Comparison of ENCODE assay signal across 1 cellular context in the genomic region with DNA sequence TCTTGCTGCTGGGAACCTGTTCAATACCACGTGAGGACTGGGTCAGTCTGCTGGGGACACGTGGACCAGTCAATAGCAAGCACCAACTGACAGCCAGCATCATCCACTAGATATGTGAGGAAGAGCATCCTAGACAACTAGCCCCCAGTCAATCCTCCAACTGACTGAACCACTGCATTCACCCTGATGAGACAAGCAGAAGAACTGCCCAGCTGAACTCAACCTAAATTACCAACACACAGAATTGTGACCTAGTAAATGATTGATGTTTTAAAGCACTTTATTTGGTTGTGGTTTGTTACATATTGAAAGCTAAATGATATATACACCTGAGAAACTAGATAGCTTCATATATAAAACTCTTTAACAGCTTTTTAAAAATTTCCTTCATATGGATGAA.
TF ChIP-seq lines count a peak whose summit lies in the region.

No MANE protein-coding gene starts in this region.

TF ChIP-seq in HepG2, 621 proteins besides CTCF, POLR2A, EP300 and RAD21:
- peak; percentile 100 for TF ChIP-seq ZNF331 (CRISPR knock-in tag; IDR thresholded peaks at IDR 0.05)
- TF ChIP-seq, protein P1, sequence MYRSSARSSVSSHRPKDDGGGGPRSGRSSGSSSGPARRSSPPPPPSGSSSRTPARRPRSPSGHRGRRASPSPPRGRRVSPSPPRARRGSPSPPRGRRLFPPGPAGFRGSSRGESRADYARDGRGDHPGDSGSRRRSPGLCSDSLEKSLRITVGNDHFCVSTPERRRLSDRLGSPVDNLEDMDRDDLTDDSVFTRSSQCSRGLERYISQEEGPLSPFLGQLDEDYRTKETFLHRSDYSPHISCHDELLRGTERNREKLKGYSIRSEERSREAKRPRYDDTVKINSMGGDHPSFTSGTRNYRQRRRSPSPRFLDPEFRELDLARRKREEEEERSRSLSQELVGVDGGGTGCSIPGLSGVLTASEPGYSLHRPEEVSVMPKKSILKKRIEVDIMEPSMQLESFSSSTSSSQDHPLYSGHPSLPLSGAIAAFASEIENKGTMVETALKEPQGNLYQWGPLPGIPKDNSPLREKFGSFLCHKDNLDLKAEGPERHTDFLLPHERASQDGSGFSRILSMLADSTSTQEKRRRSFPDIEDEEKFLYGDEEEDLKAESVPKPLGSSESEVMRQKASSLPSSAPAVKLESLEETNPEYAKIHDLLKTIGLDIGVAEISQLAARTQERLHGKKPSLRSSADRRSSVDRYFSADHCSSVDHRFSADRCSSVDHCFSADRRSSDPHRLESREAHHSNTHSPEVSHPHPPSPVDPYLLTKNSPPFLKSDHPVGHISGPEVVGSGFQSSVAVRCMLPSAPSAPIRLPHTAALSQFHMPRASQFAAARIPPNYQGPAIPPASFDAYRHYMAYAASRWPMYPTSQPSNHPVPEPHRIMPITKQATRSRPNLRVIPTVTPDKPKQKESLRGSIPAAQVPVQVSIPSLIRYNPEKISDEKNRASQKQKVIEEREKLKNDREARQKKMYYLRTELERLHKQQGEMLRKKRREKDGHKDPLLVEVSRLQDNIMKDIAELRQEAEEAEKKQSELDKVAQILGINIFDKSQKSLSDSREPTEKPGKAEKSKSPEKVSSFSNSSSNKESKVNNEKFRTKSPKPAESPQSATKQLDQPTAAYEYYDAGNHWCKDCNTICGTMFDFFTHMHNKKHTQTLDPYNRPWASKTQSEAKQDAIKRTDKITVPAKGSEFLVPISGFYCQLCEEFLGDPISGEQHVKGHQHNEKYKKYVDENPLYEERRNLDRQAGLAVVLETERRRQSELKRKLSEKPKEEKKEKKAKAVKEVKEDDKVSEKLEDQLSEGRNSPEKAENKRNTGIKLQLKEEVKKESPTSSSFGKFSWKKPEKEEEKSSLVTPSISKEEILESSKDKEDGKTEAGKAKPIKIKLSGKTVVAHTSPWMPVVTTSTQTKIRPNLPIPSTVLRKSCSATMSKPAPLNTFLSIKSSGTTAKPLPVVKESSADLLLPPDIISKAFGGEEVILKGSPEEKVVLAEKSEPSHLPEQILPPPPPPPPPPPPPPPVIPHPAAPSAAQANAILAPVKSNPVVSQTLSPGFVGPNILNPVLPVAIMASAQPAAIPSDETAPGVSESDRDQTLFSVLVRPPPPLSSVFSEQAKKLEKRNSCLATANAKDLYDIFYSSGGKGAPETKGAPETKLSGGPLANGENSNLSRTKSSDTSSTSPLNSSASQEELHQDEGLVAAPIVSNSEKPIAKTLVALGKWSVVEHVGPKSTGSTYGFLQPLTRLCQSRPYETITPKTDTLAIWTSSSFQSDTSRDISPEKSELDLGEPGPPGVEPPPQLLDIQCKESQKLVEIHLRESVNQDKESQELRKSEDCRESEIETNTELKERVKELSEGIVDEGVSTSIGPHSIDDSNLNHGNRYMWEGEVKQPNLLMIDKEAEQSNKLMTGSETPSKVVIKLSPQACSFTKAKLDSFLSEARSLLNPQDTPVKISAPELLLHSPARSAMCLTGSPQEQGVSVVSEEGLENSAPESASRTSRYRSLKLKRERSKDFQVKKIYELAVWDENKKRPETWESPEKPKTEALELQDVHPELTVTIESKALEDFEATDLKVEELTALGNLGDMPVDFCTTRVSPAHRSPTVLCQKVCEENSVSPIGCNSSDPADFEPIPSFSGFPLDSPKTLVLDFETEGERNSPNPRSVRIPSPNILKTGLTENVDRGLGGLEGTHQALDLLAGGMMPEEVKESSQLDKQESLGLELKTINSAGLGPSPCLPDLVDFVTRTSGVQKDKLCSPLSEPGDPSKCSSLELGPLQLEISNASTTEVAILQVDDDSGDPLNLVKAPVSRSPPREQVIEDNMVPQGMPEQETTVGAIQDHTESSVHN (CRISPR knock-in tag; IDR thresholded peaks at IDR 0.05), result no peak
